In the genomic region with DNA sequence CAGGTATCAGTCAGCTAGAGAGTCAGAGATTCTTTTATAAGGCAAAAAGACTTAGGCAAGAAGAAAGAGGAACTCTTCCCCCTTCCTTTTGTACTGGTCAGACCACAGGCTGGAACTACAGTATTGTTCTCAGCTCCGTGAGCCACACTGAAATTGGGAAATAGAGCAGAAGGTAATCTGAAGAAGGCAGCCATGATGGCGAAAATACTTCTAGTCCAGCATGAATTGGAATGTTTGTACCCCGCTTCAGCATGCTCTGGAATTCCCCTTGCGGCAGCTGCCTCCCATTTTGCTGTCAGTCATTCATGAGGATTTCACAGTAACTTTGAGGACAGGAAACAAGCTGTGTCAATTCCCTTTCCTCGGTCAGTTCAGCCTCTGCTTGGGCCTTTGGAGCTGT, we compare ENCODE assay signal across 11 cellular contexts.
DNase-seq lines count a peak whose midpoint lies in the region; ATAC-seq, FAIRE-seq and TF ChIP-seq lines count a peak whose summit lies in the region.
"Had no signal": no experiment of that assay in that cellular context is flagged by ENCODE, and none has a peak within 500 bp of the region (broad histone marks: within the 10 kb centered on the region; RNA-seq: fewer than 3 reads in every experiment).

No MANE protein-coding gene starts in this region.

- no peak for TF ChIP-seq POLR2A in GM12878 (IDR thresholded peaks at IDR 0.05; ENCODE audit: low read depth, low read length)

- RAD21 ChIA-PET in GM12878 (lab: Charles Lee; ENCODE audit: unreplicated experiment) = interaction anchor here (0.9 to 2.6 kb wide), 10 partner anchors 112 to 423 kb away, joined by 3 to 29 read pairs (median 6); no protein-coding TSS in a partner anchor

- no peaks in the 10 kb centered on the region for H4K20me1 ChIP-seq in GM12878 (ENCODE audit: control insufficient read depth, insufficient read depth)

- no peak overlapping the region for H3K4me3 ChIP-seq in GM12878
- no peak overlapping the region for H3K4me3 ChIP-seq in lower lobe of right lung

- 0 out of 2 replicates have a peak overlapping the region, but pooled peaks have one; percentile 18 for H3K27ac ChIP-seq in GM12878 (ENCODE audit: control insufficient read depth, insufficient read depth)
- no peak overlapping the region for H3K27ac ChIP-seq in lower lobe of right lung

- TF ChIP-seq CTCF in GM12878 (IDR thresholded peaks at IDR 0.05 in 2 of 3, conservative IDR thresholded peaks at IDR 0.05 in 1 of 3; ENCODE audit: control insufficient read depth in 2 of 3, extremely low read depth in 1 of 3, insufficient read depth in 1 of 3, low read depth in 3 of 3, low read length in 3 of 3) = no peak
- TF ChIP-seq CTCF in lower lobe of right lung (IDR thresholded peaks at IDR 0.05) = no peak

- H3K4me2 ChIP-seq in GM12878 (ENCODE audit: control insufficient read depth, insufficient read depth) = peak overlapping the region; percentile 68; the same call in 1 of the 2 replicates

- intact Hi-C loops in GM12878 (cut with micrococcal nuclease; ENCODE audit: unreplicated experiment) (loop anchor here (1.0 to 5.0 kb wide), 3 partner anchors 121 to 368 kb away; no protein-coding TSS in a partner anchor), lower lobe of right lung (cut with DNase I) (no loop called here)

- FAIRE-seq in GM12878 (lab: Jason Lieb, UNC) = no peak
- FAIRE-seq: TTC549 had no signal

- TF ChIP-seq EP300 in GM12878 (IDR thresholded peaks at IDR 0.05; ENCODE audit: borderline replicate concordance in 1 of 2, control insufficient read depth in 1 of 2, low read depth in 2 of 2, low read length in 2 of 2) = no peak

- no peaks in the 10 kb centered on the region for H3K79me2 ChIP-seq in GM12878 (ENCODE audit: control insufficient read depth, insufficient read depth, low read length)

- DNase-seq in Daoy (ENCODE audit: low read depth) (peak; percentile 54), MV-4-11 (lab: John Stamatoyannopoulos, UW) (peak; percentile 90), GM12878 (ENCODE audit: low read depth, low spot score) (peak; percentile 4), lower lobe of right lung (no peak), HuH-7.5 (ENCODE audit: low spot score) (no peak), NCI-H774 (lab: John Stamatoyannopoulos, UW) (no peak)
- no peak for DNase-seq in NK-92 treated with Interleukin-12 subunit alpha and Interleukin-12 subunit beta, amount 100 ng/mL, for 24 hours (lab: John Stamatoyannopoulos, UW)
- DNase-seq: EL, NCI-H82 had no signal

- in situ Hi-C loops in GM12878 (cut with MboI) = loop anchor here (5.0 kb wide), 1 partner anchor 118 kb away; no protein-coding TSS in a partner anchor

- TF ChIP-seq RAD21 in GM12878 (IDR thresholded peaks at IDR 0.05; ENCODE audit: insufficient read depth, low read depth, low read length) = no peak

- no peaks in the 10 kb centered on the region for H3K36me3 ChIP-seq in GM12878 (ENCODE audit: control insufficient read depth in 2 of 2, insufficient read depth in 2 of 2, low read length in 1 of 2)
- H3K36me3 ChIP-seq in lower lobe of right lung = no peaks in the 10 kb centered on the region

- peak overlapping the region; percentile 12; the same call in 1 of the 2 replicates for H3K9ac ChIP-seq in GM12878 (ENCODE audit: control insufficient read depth, insufficient read depth, low read length)

- ATAC-seq in GM12878 (peak; percentile 40), lower lobe of right lung (peak; percentile 38 to 41), HG03521 (IDR thresholded peaks at IDR 0.05; ENCODE audit: unreplicated experiment) (no peak)

- POLR2A ChIA-PET in GM12878 (lab: Charles Lee) = interaction anchor here (0.6 kb wide), 1 partner anchor 159 kb away, joined by 4 read pairs; no protein-coding TSS in a partner anchor

- H3K27me3 ChIP-seq in GM12878 (replicated peaks in 1 of 2; ENCODE audit: control insufficient read depth in 2 of 2, insufficient read depth in 2 of 2, low read length in 1 of 2) = no peaks in the 10 kb centered on the region; a peak in 1 of 4 replicates
- no peaks in the 10 kb centered on the region for H3K27me3 ChIP-seq in lower lobe of right lung (ENCODE audit: low read depth)

- 0% methylated on average over 5 of the region's 5 CpGs for WGBS in GM12878 (ENCODE audit: insufficient coverage, insufficient replicate concordance, low lambda C conversion rate, missing lambda C conversion rate)

- CTCF ChIA-PET in GM12878 (lab: Yijun Ruan, JAX) = interaction anchor here (0.9 to 4.5 kb wide), 25 partner anchors 9 to 569 kb away, joined by 3 to 75 read pairs (median 8); no protein-coding TSS in a partner anchor

- SMC1A ChIA-PET in GM12878 (lab: Charles Lee; ENCODE audit: uncharacterized antibody, unreplicated experiment) = interaction anchor here (0.5 to 3.4 kb wide), 10 partner anchors 9 to 200 kb away, joined by 3 to 22 read pairs (median 3); no protein-coding TSS in a partner anchor

- peak overlapping the region; percentile 31 for H2AFZ ChIP-seq in GM12878 (ENCODE audit: control insufficient read depth, low read depth, low read length)

- H3K4me1 ChIP-seq in GM12878 (ENCODE audit: control insufficient read depth, insufficient read depth, low read length) (peaks cover 6% of the 10 kb centered on the region), lower lobe of right lung (peaks cover 18% of the 10 kb centered on the region)

- BruUV-seq in GM12878 (replicated peaks; lab: Mats Ljungman, UMichigan) = no TSS peak

- H3K9me3 ChIP-seq in GM12878 (replicated peaks; ENCODE audit: control insufficient read depth, insufficient read depth, low read length) = no peaks in the 10 kb centered on the region
- H3K9me3 ChIP-seq in lower lobe of right lung = no peaks in the 10 kb centered on the region

TF ChIP-seq in GM12878, 131 proteins besides CTCF, POLR2A, EP300 and RAD21:
- TF ChIP-seq SPI1 (IDR thresholded peaks at IDR 0.05; ENCODE audit: borderline replicate concordance, insufficient read depth, low read depth, low read length) = peak; percentile 61
- peak; percentile 59 for TF ChIP-seq RELB (IDR thresholded peaks at IDR 0.05; ENCODE audit: low read depth)
- TF ChIP-seq PKNOX1 (IDR thresholded peaks at IDR 0.05) = peak; percentile 92
- peak; percentile 56 for TF ChIP-seq RUNX3 (IDR thresholded peaks at IDR 0.05; ENCODE audit: low read length)
- no peak for TF ChIP-seq BCL3 (IDR thresholded peaks at IDR 0.05; ENCODE audit: borderline replicate concordance, insufficient read depth, low read depth, low read length, poor library complexity, severe bottlenecking)
- 0 out of 4 replicates have a peak, but pooled peaks of 1 of the 2 experiments have one; percentile 24 for TF ChIP-seq IKZF2 (IDR thresholded peaks at IDR 0.05)
- TF ChIP-seq YY1 (IDR thresholded peaks at IDR 0.05; ENCODE audit: low read depth, low read length) = peak; percentile 64
- no peak for TF ChIP-seq SREBF1 (IDR thresholded peaks at IDR 0.05; ENCODE audit: low read length)
- 0 out of 2 replicates have a peak, but pooled peaks have one; percentile 32 for TF ChIP-seq IKZF1 (conservative IDR thresholded peaks at IDR 0.05)
- TF ChIP-seq, protein P1, sequence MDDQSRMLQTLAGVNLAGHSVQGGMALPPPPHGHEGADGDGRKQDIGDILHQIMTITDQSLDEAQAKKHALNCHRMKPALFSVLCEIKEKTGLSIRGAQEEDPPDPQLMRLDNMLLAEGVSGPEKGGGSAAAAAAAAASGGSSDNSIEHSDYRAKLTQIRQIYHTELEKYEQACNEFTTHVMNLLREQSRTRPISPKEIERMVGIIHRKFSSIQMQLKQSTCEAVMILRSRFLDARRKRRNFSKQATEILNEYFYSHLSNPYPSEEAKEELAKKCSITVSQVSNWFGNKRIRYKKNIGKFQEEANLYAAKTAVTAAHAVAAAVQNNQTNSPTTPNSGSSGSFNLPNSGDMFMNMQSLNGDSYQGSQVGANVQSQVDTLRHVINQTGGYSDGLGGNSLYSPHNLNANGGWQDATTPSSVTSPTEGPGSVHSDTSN (IDR thresholded peaks at IDR 0.05; ENCODE audit: insufficient replicate concordance, low read depth, low read length) = peak; percentile 78

Comparison
In these comparisons a context has a peak if more than half of its experiments do, and no peak if none do; other contexts are left out.
1. DNase-seq: peak in Daoy (single experiment), MV-4-11 (single experiment) and GM12878 (single experiment); none in lower lobe of right lung (single experiment), HuH-7.5 (single experiment), NK-92 treated with Interleukin-12 subunit alpha and Interleukin-12 subunit beta, amount 100 ng/mL, for 24 hours (single experiment) and NCI-H774 (single experiment).